ENCODE assay signal across 1 cellular context in the genomic region with DNA sequence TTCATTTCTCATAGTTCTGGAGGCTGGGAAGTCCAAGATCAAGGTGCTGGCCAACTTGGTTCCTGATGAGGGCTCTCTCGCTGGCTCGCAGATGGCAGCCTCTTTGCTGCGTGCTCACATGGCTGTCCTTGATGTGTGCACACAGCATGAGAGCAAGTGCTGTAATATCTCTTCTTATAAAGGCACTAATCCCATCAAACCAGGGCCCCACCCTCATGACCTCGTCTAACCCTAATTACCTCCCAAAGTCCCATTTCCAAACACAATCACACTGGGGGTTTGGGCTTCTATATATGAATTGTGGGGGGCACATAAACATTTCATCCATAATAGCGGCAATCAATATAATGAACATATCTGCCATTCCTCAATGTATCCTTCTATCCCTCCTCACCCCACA.
TF ChIP-seq lines count a peak whose summit lies in the region.

No MANE protein-coding gene starts in this region.

TF ChIP-seq in HepG2, 621 proteins besides CTCF, POLR2A, EP300 and RAD21 (continued from another document):
- TF ChIP-seq, protein P1, sequence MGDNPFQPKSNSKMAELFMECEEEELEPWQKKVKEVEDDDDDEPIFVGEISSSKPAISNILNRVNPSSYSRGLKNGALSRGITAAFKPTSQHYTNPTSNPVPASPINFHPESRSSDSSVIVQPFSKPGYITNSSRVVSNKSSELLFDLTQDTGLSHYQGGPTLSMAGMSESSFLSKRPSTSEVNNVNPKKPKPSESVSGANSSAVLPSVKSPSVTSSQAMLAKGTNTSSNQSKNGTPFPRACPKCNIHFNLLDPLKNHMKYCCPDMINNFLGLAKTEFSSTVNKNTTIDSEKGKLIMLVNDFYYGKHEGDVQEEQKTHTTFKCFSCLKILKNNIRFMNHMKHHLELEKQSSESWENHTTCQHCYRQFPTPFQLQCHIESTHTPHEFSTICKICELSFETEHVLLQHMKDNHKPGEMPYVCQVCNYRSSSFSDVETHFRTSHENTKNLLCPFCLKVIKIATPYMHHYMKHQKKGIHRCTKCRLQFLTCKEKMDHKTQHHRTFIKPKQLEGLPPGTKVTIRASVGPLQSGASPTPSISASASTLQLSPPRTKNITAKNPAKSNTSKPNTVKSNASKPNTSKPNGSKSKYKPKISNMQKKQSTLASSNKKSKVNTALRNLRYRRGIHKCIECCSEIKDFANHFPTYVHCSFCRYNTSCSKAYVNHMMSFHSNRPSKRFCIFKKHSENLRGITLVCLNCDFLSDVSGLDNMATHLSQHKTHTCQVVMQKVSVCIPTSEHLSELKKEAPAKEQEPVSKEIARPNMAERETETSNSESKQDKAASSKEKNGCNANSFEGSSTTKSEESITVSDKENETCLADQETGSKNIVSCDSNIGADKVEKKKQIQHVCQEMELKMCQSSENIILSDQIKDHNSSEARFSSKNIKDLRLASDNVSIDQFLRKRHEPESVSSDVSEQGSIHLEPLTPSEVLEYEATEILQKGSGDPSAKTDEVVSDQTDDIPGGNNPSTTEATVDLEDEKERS (CRISPR knock-in tag; IDR thresholded peaks at IDR 0.05), result no peak
- TF ChIP-seq ZNF264 (CRISPR knock-in tag; IDR thresholded peaks at IDR 0.05) (peak; percentile 96), ZNF121 (CRISPR knock-in tag; IDR thresholded peaks at IDR 0.05) (no peak), NFIB (CRISPR knock-in tag; IDR thresholded peaks at IDR 0.05; ENCODE audit: borderline replicate concordance) (no peak), ELF4 (CRISPR knock-in tag; IDR thresholded peaks at IDR 0.05; ENCODE audit: borderline replicate concordance) (no peak), HNF4A (CRISPR knock-in tag; IDR thresholded peaks at IDR 0.05) (no peak), ZNF772 (CRISPR knock-in tag; IDR thresholded peaks at IDR 0.05) (no peak), ZNF558 (CRISPR knock-in tag; IDR thresholded peaks at IDR 0.05; ENCODE audit: borderline replicate concordance) (no peak), ZNF564 (CRISPR knock-in tag; IDR thresholded peaks at IDR 0.05) (peak; percentile 79; the same call in 1 of the 2 replicates)
- TF ChIP-seq, protein P2, sequence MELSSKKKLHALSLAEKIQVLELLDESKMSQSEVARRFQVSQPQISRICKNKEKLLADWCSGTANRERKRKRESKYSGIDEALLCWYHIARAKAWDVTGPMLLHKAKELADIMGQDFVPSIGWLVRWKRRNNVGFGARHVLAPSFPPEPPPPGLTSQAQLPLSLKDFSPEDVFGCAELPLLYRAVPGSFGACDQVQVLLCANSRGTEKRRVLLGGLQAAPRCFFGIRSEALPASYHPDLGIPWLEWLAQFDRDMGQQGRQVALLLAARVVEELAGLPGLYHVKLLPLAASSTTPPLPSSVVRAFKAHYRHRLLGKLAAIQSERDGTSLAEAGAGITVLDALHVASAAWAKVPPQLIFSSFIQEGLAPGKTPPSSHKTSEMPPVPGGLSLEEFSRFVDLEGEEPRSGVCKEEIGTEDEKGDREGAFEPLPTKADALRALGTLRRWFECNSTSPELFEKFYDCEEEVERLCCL (CRISPR knock-in tag; IDR thresholded peaks at IDR 0.05; ENCODE audit: borderline replicate concordance), result no peak
- TF ChIP-seq, protein P3, sequence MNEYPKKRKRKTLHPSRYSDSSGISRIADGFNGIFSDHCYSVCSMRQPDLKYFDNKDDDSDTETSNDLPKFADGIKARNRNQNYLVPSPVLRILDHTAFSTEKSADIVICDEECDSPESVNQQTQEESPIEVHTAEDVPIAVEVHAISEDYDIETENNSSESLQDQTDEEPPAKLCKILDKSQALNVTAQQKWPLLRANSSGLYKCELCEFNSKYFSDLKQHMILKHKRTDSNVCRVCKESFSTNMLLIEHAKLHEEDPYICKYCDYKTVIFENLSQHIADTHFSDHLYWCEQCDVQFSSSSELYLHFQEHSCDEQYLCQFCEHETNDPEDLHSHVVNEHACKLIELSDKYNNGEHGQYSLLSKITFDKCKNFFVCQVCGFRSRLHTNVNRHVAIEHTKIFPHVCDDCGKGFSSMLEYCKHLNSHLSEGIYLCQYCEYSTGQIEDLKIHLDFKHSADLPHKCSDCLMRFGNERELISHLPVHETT (CRISPR knock-in tag; conservative IDR thresholded peaks at IDR 0.05), result no peak
TF ChIP-seq in HepG2: peak in this region for 2.
